In genomic region chr13:70964124-70964523, GRCh38 we compare ENCODE assay signal across 11 cellular contexts.
DNase-seq lines count a peak whose midpoint lies in the region; ATAC-seq and TF ChIP-seq lines count a peak whose summit lies in the region.
"Had no signal": no experiment of that assay in that cellular context is flagged by ENCODE, and none has a peak within 500 bp of the region (broad histone marks: within the 10 kb centered on the region; RNA-seq: fewer than 3 reads in every experiment).

No MANE protein-coding gene starts in this region.

- H3K9me3 ChIP-seq in DND-41 (ENCODE audit: insufficient read depth, low read length, severe bottlenecking), result no peaks in the 10 kb centered on the region
- H3K9me3 ChIP-seq in Karpas-422 (ENCODE audit: low read length), result no peaks in the 10 kb centered on the region; the same call in 1 of the 2 replicates
- no peaks in the 10 kb centered on the region for H3K9me3 ChIP-seq in stomach

- DNase-seq in DND-41 (no peak), Karpas-422 (peak; percentile 44), left kidney (ENCODE audit: low read depth, low spot score) (peak; percentile 10), cerebellum (ENCODE audit: low spot score) (no peak), occipital lobe (lab: John Stamatoyannopoulos, UW) (no peak), CD14-positive monocyte (ENCODE audit: low spot score) (no peak), stomach (no peak)
- DNase-seq: stimulated activated CD4-positive, alpha-beta T cell treated with anti-CD3 and anti-CD28 coated beads, Interleukin-2, amount 100 ng/mL, for 48 hours had no signal

- H3K4me1 Mint-ChIP-seq in CD14-positive monocyte, result no peaks in the 10 kb centered on the region

- H3K27ac Mint-ChIP-seq in CD14-positive monocyte, result no peak overlapping the region

- peak; percentile 41 for TF ChIP-seq CTCF in DND-41 (IDR thresholded peaks at IDR 0.05; ENCODE audit: borderline replicate concordance, extremely low read depth, low read length, poor library complexity, severe bottlenecking)
- TF ChIP-seq CTCF in CD14-positive monocyte (IDR thresholded peaks at IDR 0.05), result no peak
- no peak for TF ChIP-seq CTCF in stomach (IDR thresholded peaks at IDR 0.05)

- no peak overlapping the region for H2AFZ ChIP-seq in DND-41 (ENCODE audit: low read depth, low read length)
- H2AFZ ChIP-seq in Karpas-422 (ENCODE audit: low read length), result no peak overlapping the region

- H3K9me2 ChIP-seq in Karpas-422 (replicated peaks; ENCODE audit: insufficient read depth, low read length), result no peaks in the 10 kb centered on the region

- no peak overlapping the region for H3K4me3 ChIP-seq in DND-41 (ENCODE audit: low read depth in 1 of 2, low read length in 2 of 2)
- H3K4me3 ChIP-seq in Karpas-422 (ENCODE audit: low read length), result no peak overlapping the region
- H3K4me3 ChIP-seq in stomach, result no peak overlapping the region
- H3K4me3 ChIP-seq: cardiac muscle cell, K562 had no signal

- H3K36me3 ChIP-seq in DND-41 (ENCODE audit: insufficient read depth, low read length) (no peaks in the 10 kb centered on the region), Karpas-422 (ENCODE audit: insufficient read depth, low read length) (no peaks in the 10 kb centered on the region), stomach (no peaks in the 10 kb centered on the region)
- H3K36me3 ChIP-seq: cardiac muscle cell had no signal

- peaks cover 0 to 2% (median 0%) of the 10 kb centered on the region in 7 donors for H3K9me3 Mint-ChIP-seq in CD14-positive monocyte

- 88 to 92% (median 90%) methylated on average over 2 of the region's 2 CpGs for WGBS in stomach, 5 donors

- TF ChIP-seq EP300 in stomach (IDR thresholded peaks at IDR 0.05), result no peak

- intact Hi-C loops in CD14-positive monocyte (cut with micrococcal nuclease), result no loop called here
- intact Hi-C loops in stomach (cut with DNase I; ENCODE audit: low total_unique reads), result loop anchor here (10.0 kb wide), 1 partner anchor 1071 kb away; no protein-coding TSS in a partner anchor

- no peaks in the 10 kb centered on the region for H3K79me2 ChIP-seq in DND-41 (ENCODE audit: insufficient read depth, low read length)
- H3K79me2 ChIP-seq in Karpas-422 (ENCODE audit: low read length), result no peaks in the 10 kb centered on the region

- no peak overlapping the region for H3K9ac ChIP-seq in DND-41 (ENCODE audit: low read depth, low read length)
- no peak overlapping the region for H3K9ac ChIP-seq in Karpas-422 (ENCODE audit: low read length)

- H3K27ac ChIP-seq in DND-41 (ENCODE audit: low read length) (no peak overlapping the region), Karpas-422 (ENCODE audit: low read length) (no peak overlapping the region), stomach (no peak overlapping the region)
- H3K27ac ChIP-seq: cardiac muscle cell had no signal

- H3K4me1 ChIP-seq in DND-41 (ENCODE audit: insufficient read depth, low read length) (no peaks in the 10 kb centered on the region), Karpas-422 (ENCODE audit: low read length) (no peaks in the 10 kb centered on the region), stomach (no peaks in the 10 kb centered on the region)

- H3K27me3 ChIP-seq in DND-41 (ENCODE audit: insufficient read depth, low read length, poor library complexity) (no peaks in the 10 kb centered on the region), Karpas-422 (ENCODE audit: low read length) (no peaks in the 10 kb centered on the region), stomach (no peaks in the 10 kb centered on the region)
- H3K27me3 ChIP-seq: cardiac muscle cell had no signal

- ATAC-seq in DND-41 (ENCODE audit: insufficient read depth, low read depth), result 0 out of 3 replicates have a peak, but pooled peaks have one; percentile 54
- peak; percentile 66 for ATAC-seq in SK-N-SH treated with all-trans-retinoic acid at 6 μM for 48 hours
- ATAC-seq: K562 had no signal

- no peaks in the 10 kb centered on the region for H4K20me1 ChIP-seq in DND-41 (ENCODE audit: insufficient read depth, low read length)
- no peaks in the 10 kb centered on the region for H4K20me1 ChIP-seq in Karpas-422 (ENCODE audit: insufficient read depth, low read depth, low read length)

- no peaks in the 10 kb centered on the region for H3K27me3 Mint-ChIP-seq in CD14-positive monocyte (ENCODE audit: low read depth in 3 of 3)

- H3K4me2 ChIP-seq in DND-41 (ENCODE audit: insufficient read depth, low read length) (no peak overlapping the region), Karpas-422 (ENCODE audit: low read depth, low read length, poor library complexity, severe bottlenecking) (no peak overlapping the region)

- H3K4me3 Mint-ChIP-seq in CD14-positive monocyte, result no peak overlapping the region

- no peaks in the 10 kb centered on the region for H3K36me3 Mint-ChIP-seq in CD14-positive monocyte

- TF ChIP-seq POLR2A in stomach (IDR thresholded peaks at IDR 0.05), result no peak

TF ChIP-seq in SK-N-SH treated with all-trans-retinoic acid at 6 μM for 48 hours, 23 proteins besides CTCF, POLR2A, EP300 and RAD21 (continues in another document):
- no peak for TF ChIP-seq ESRRG (CRISPR knock-in tag; IDR thresholded peaks at IDR 0.05)
- TF ChIP-seq GLIS3 (CRISPR knock-in tag; IDR thresholded peaks at IDR 0.05), result no peak
- TF ChIP-seq OSR1 (CRISPR knock-in tag; IDR thresholded peaks at IDR 0.05), result no peak
- no peak for TF ChIP-seq BACH2 (CRISPR knock-in tag; IDR thresholded peaks at IDR 0.05; ENCODE audit: borderline replicate concordance)
- no peak for TF ChIP-seq CREB5 (CRISPR knock-in tag; IDR thresholded peaks at IDR 0.05; ENCODE audit: low read depth)
- TF ChIP-seq ZNF565 (CRISPR knock-in tag; conservative IDR thresholded peaks at IDR 0.05; ENCODE audit: low read depth), result no peak
- no peak for TF ChIP-seq PATZ1 (CRISPR knock-in tag; IDR thresholded peaks at IDR 0.05; ENCODE audit: borderline replicate concordance)
- TF ChIP-seq ARNTL (CRISPR knock-in tag; IDR thresholded peaks at IDR 0.05; ENCODE audit: borderline replicate concordance, low read depth), result no peak
- TF ChIP-seq ZNF8 (CRISPR knock-in tag; IDR thresholded peaks at IDR 0.05), result no peak
- TF ChIP-seq ZNF70 (CRISPR knock-in tag; IDR thresholded peaks at IDR 0.05), result no peak
- TF ChIP-seq RARB (CRISPR knock-in tag; IDR thresholded peaks at IDR 0.05), result no peak
- no peak for TF ChIP-seq TSHZ2 (CRISPR knock-in tag; IDR thresholded peaks at IDR 0.05)
- no peak for TF ChIP-seq TOX (CRISPR knock-in tag; IDR thresholded peaks at IDR 0.05; ENCODE audit: borderline replicate concordance)
- TF ChIP-seq TCF4 (CRISPR knock-in tag; IDR thresholded peaks at IDR 0.05; ENCODE audit: borderline replicate concordance), result no peak

Comparison
In these comparisons a context has a peak if more than half of its experiments do, and no peak if none do; other contexts are left out.
1. DNase-seq: peak in Karpas-422 (single experiment) and left kidney (single experiment); none in DND-41 (single experiment), cerebellum (single experiment), occipital lobe (single experiment), CD14-positive monocyte (single experiment) and stomach (single experiment).